Comparison of ENCODE assay signal across 20 cellular contexts in genomic region chr4:150332086-150332485, GRCh38.
A peak's percentile ranks its signal among the peaks of the same experiment; 100 is the strongest.
DNase-seq lines count a peak whose midpoint lies in the region; ATAC-seq, FAIRE-seq and TF ChIP-seq lines count a peak whose summit lies in the region.
"Had no signal": no experiment of that assay in that cellular context is flagged by ENCODE, and none has a peak within 500 bp of the region (broad histone marks: within the 10 kb centered on the region; RNA-seq: fewer than 3 reads in every experiment).

No MANE protein-coding gene starts in this region.

- H3K4me3 Mint-ChIP-seq in activated T-helper 17 cell treated with anti-CD3 and anti-CD28 coated beads, Interleukin-2, amount 50 U/mL, for 72 hours = no peak overlapping the region
- H3K4me3 Mint-ChIP-seq: CD14-positive monocyte; CD4-positive, alpha-beta T cell; CD8-positive, alpha-beta memory T cell; GM23338; H9 had no signal

- H3K4me1 Mint-ChIP-seq in activated T-helper 17 cell treated with anti-CD3 and anti-CD28 coated beads, Interleukin-2, amount 50 U/mL, for 72 hours = no peaks in the 10 kb centered on the region
- H3K4me1 Mint-ChIP-seq: CD14-positive monocyte, GM23338 had no signal

- H3K36me3 Mint-ChIP-seq in activated T-helper 17 cell treated with anti-CD3 and anti-CD28 coated beads, Interleukin-2, amount 50 U/mL, for 72 hours (ENCODE audit: low read depth) = no peaks in the 10 kb centered on the region
- H3K36me3 Mint-ChIP-seq: CD14-positive monocyte had no signal

- H3K36me3 ChIP-seq in right atrium auricular region = no peaks in the 10 kb centered on the region
- H3K36me3 ChIP-seq: BLaER1 treated with 17β-estradiol and CSF1 and Interleukin-3, amounts not matched to agents 10 nM and 100 nM had no signal

- no peaks in the 10 kb centered on the region for H3K9me3 ChIP-seq in right atrium auricular region
- H3K9me3 ChIP-seq: BE2C; BLaER1 treated with 17β-estradiol and CSF1 and Interleukin-3, amounts not matched to agents 10 nM and 100 nM had no signal

- DNase-seq in D721Med (ENCODE audit: insufficient read length, low spot score) (no peak), choroid plexus epithelial cell (ENCODE audit: low read depth) (peak; percentile 23), fibroblast of villous mesenchyme (ENCODE audit: low read depth) (peak; percentile 82), NCI-H2196 (lab: John Stamatoyannopoulos, UW; ENCODE audit: unreplicated experiment) (no peak), right atrium auricular region (ENCODE audit: low spot score) (no peak)
- DNase-seq: BE2C; CD4-positive, alpha-beta T cell; CD8-positive, alpha-beta memory T cell; DMS53; DMS79 treated with DMSO at 0.1 percent for 48 hours; H9 had no signal

- H3K9me3 Mint-ChIP-seq in activated T-helper 17 cell treated with anti-CD3 and anti-CD28 coated beads, Interleukin-2, amount 50 U/mL, for 72 hours = no peaks in the 10 kb centered on the region
- H3K9me3 Mint-ChIP-seq: CD4-positive, alpha-beta T cell; CD8-positive, alpha-beta memory T cell; GM23338; H9 had no signal

- TF ChIP-seq CTCF in D721Med (IDR thresholded peaks at IDR 0.05; ENCODE audit: insufficient read depth, missing control alignments) (no peak), choroid plexus epithelial cell (conservative IDR thresholded peaks at IDR 0.05; ENCODE audit: low read depth, low read length) (no peak), fibroblast of villous mesenchyme (IDR thresholded peaks at IDR 0.05; ENCODE audit: insufficient read depth, low read depth, low read length) (no peak), right atrium auricular region (IDR thresholded peaks at IDR 0.05) (no peak)

- no peaks in the 10 kb centered on the region for H3K27me3 Mint-ChIP-seq in activated T-helper 17 cell treated with anti-CD3 and anti-CD28 coated beads, Interleukin-2, amount 50 U/mL, for 72 hours
- H3K27me3 Mint-ChIP-seq: CD4-positive, alpha-beta T cell; CD8-positive, alpha-beta memory T cell had no signal

- no peaks in the 10 kb centered on the region for H3K27me3 ChIP-seq in right atrium auricular region
- H3K27me3 ChIP-seq: BE2C; BLaER1 treated with 17β-estradiol and CSF1 and Interleukin-3, amounts not matched to agents 10 nM and 100 nM had no signal

- H3K27ac Mint-ChIP-seq in activated T-helper 17 cell treated with anti-CD3 and anti-CD28 coated beads, Interleukin-2, amount 50 U/mL, for 72 hours = peak overlapping the region; percentile 74
- H3K27ac Mint-ChIP-seq: CD14-positive monocyte; CD4-positive, alpha-beta T cell; GM23338; H9 had no signal

- H3K4me1 ChIP-seq in right atrium auricular region = no peaks in the 10 kb centered on the region
- H3K4me1 ChIP-seq: BLaER1 treated with 17β-estradiol and CSF1 and Interleukin-3, amounts not matched to agents 10 nM and 100 nM had no signal

- H3K4me3 ChIP-seq in choroid plexus epithelial cell (ENCODE audit: low read depth, low read length) = no peak overlapping the region
- H3K4me3 ChIP-seq in fibroblast of villous mesenchyme (ENCODE audit: low read depth, low read length) = no peak overlapping the region
- no peak overlapping the region for H3K4me3 ChIP-seq in right atrium auricular region
- H3K4me3 ChIP-seq: BLaER1 treated with 17β-estradiol and CSF1 and Interleukin-3, amounts not matched to agents 10 nM and 100 nM; GM23338 had no signal

- FAIRE-seq in D721Med (lab: Jason Lieb, UNC) = peak; percentile 63
- FAIRE-seq: GM12892 had no signal

- no peak for ATAC-seq in activated T-helper 17 cell treated with anti-CD3 and anti-CD28 coated beads, Interleukin-2, amount 50 U/mL, for 72 hours (replicated peaks)
- no peak for ATAC-seq in HG03039 (IDR thresholded peaks at IDR 0.05; ENCODE audit: unreplicated experiment)
- no peak for ATAC-seq in GM21825 (IDR thresholded peaks at IDR 0.05; ENCODE audit: unreplicated experiment)
- ATAC-seq: GM23338, HCT116 had no signal

- no peak overlapping the region for H3K27ac ChIP-seq in right atrium auricular region
- H3K27ac ChIP-seq: 22Rv1; BLaER1 treated with 17β-estradiol and CSF1 and Interleukin-3, amounts not matched to agents 10 nM and 100 nM had no signal

Comparison
In these comparisons a context has a peak if more than half of its experiments do, and no peak if none do; other contexts are left out.
1. DNase-seq: peak in choroid plexus epithelial cell (single experiment) and fibroblast of villous mesenchyme (single experiment); none in D721Med (single experiment), NCI-H2196 (single experiment) and right atrium auricular region (single experiment).